ENCODE assay signal across 8 cellular contexts in the genomic region with DNA sequence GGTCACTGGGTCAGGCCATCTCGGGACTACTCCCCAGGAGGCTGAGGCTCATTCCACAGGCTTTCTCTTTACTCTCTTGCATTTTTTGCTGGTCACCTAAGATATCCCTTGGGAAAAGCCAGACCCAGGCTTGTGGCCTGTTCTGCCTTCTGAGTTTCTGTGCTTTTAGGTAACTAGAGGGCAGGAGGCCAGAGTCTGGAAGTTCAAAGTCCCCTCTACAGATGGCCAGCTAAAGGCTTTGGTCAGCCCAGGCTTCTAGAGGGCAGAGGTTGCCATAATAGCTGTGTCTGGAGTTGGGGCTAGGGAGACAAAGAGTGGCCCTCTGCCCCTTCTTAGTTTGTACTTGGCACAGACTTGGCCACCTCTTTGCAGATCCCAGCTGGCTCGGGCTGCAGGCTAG. TPM values are rescaled to one million over a fixed set of nuclear protein-coding genes. Genes with fewer than 3 reads are reported as not detected.
"Had no signal": no experiment of that assay in that cellular context is flagged by ENCODE, and none has a peak within 500 bp of the region (broad histone marks: within the 10 kb centered on the region; RNA-seq: fewer than 3 reads in every experiment).

No MANE protein-coding gene starts in this region.

- H3K4me3 ChIP-seq: GM23248, HAP-1 had no signal

- DNase-seq: GM23248, GOT3, H7, HFFc6, KBM-7 had no signal

- H3K9ac ChIP-seq: GM23248 had no signal

- ATAC-seq: HCT116 had no signal

- H3K4me1 ChIP-seq: HAP-1 had no signal

- H3K36me3 ChIP-seq: HAP-1 had no signal

- H2AFZ ChIP-seq: GM23248 had no signal

- H3K9me3 ChIP-seq: HAP-1 had no signal

- H3K27ac ChIP-seq: GM23248 had no signal

RNA-seq across cellular contexts. Expression of gene CELF6, which starts 39.2 kb away (rescaled TPM):
- total RNA-seq: H4 had no signal
